21 cellular contexts compared by ENCODE assay signal in the genomic region with DNA sequence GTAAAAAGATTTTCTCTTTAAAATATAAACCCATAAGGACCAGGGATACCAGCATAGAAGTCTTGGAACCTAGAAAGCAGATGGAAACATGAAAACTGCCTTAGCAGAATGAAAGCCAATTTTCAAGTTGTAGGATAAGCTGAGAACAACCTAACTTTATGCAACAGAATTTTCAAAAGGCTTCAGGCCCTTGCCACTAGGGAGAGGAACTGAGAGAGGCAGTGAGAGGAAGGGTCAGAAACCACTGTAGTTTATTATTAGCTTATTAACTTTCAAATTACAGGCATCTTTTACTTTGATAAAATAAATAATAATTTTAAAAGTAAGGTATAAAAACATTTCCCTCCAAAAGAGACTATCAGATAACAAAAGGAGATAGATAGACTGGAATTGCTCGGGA. TPM values are rescaled to one million over a fixed set of nuclear protein-coding genes. Genes with fewer than 3 reads are reported as not detected.
"Had no signal": no experiment of that assay in that cellular context is flagged by ENCODE, and none has a peak within 500 bp of the region (broad histone marks: within the 10 kb centered on the region; RNA-seq: fewer than 3 reads in every experiment).

No MANE protein-coding gene starts in this region.

- ATAC-seq: activated T-helper 17 cell treated with anti-CD3 and anti-CD28 coated beads, Interleukin-2, amount 50 U/mL, for 72 hours; heart left ventricle; left lobe of liver; naive thymus-derived CD4-positive, alpha-beta T cell; stimulated activated naive CD8-positive, alpha-beta T cell treated with anti-CD3 and anti-CD28 coated beads, Interleukin-15, amount 100 ng/mL, for 72 hours had no signal

- H3K4me3 Mint-ChIP-seq: activated B cell treated with CpG ODN at 0.5 μM for 24 hours; activated naive CD4-positive, alpha-beta T cell treated with anti-CD3 and anti-CD28 coated beads, Interleukin-2, amount 10 ng/mL, durations not matched to agents 7 days and 5 days; activated T-helper 17 cell treated with anti-CD3 and anti-CD28 coated beads, Interleukin-2, amount 50 U/mL, for 72 hours; naive thymus-derived CD4-positive, alpha-beta T cell; stimulated activated naive CD8-positive, alpha-beta T cell treated with anti-CD3 and anti-CD28 coated beads, Interleukin-15, amount 100 ng/mL, for 72 hours had no signal

- H3K9me3 Mint-ChIP-seq: activated B cell treated with CpG ODN at 0.5 μM for 24 hours; activated naive CD4-positive, alpha-beta T cell treated with anti-CD3 and anti-CD28 coated beads, Interleukin-2, amount 10 ng/mL, durations not matched to agents 7 days and 5 days; activated T-helper 17 cell treated with anti-CD3 and anti-CD28 coated beads, Interleukin-2, amount 50 U/mL, for 72 hours; stimulated activated naive CD8-positive, alpha-beta T cell treated with anti-CD3 and anti-CD28 coated beads, Interleukin-15, amount 100 ng/mL, for 72 hours had no signal

- H3K4me1 Mint-ChIP-seq: activated B cell treated with CpG ODN at 0.5 μM for 24 hours; activated naive CD4-positive, alpha-beta T cell treated with anti-CD3 and anti-CD28 coated beads, Interleukin-2, amount 10 ng/mL, durations not matched to agents 7 days and 5 days; activated T-helper 17 cell treated with anti-CD3 and anti-CD28 coated beads, Interleukin-2, amount 50 U/mL, for 72 hours; naive thymus-derived CD4-positive, alpha-beta T cell; stimulated activated naive CD8-positive, alpha-beta T cell treated with anti-CD3 and anti-CD28 coated beads, Interleukin-15, amount 100 ng/mL, for 72 hours had no signal

- DNase-seq: activated B cell treated with CpG ODN at 0.5 μM for 24 hours; activated CD4-positive, alpha-beta T cell treated with anti-CD3 and anti-CD28 coated beads, Interleukin-2, amount 50 U/mL, for 1 hour; activated naive CD4-positive, alpha-beta T cell treated with anti-CD3 and anti-CD28 coated beads, Interleukin-2, amount 10 ng/mL, durations not matched to agents 7 days and 5 days; activated T-cell treated with anti-CD3 and anti-CD28 coated beads for 4 hours; adrenal gland; caudate nucleus; colonic mucosa; effector CD4-positive, alpha-beta T cell; heart left ventricle; mammary epithelial cell; naive thymus-derived CD4-positive, alpha-beta T cell; retina; stimulated activated CD4-positive, alpha-beta T cell treated with anti-CD3 and anti-CD28 coated beads, Interleukin-4, amount 100 ng/mL, for 1 hour; stimulated activated CD8-positive, alpha-beta memory T cell treated with anti-CD3 and anti-CD28 coated beads, Interleukin-4, amount 100 ng/mL, for 48 hours; stimulated activated naive CD8-positive, alpha-beta T cell treated with anti-CD3 and anti-CD28 coated beads, Interleukin-15, amount 100 ng/mL, for 72 hours; testis had no signal

- H3K36me3 Mint-ChIP-seq: activated naive CD4-positive, alpha-beta T cell treated with anti-CD3 and anti-CD28 coated beads, Interleukin-2, amount 10 ng/mL, durations not matched to agents 7 days and 5 days; naive thymus-derived CD4-positive, alpha-beta T cell had no signal

- H3K27ac Mint-ChIP-seq: activated B cell treated with CpG ODN at 0.5 μM for 24 hours; activated naive CD4-positive, alpha-beta T cell treated with anti-CD3 and anti-CD28 coated beads, Interleukin-2, amount 10 ng/mL, durations not matched to agents 7 days and 5 days; activated T-helper 17 cell treated with anti-CD3 and anti-CD28 coated beads, Interleukin-2, amount 50 U/mL, for 72 hours; naive thymus-derived CD4-positive, alpha-beta T cell; stimulated activated naive CD8-positive, alpha-beta T cell treated with anti-CD3 and anti-CD28 coated beads, Interleukin-15, amount 100 ng/mL, for 72 hours had no signal

- H3K27me3 Mint-ChIP-seq: activated B cell treated with CpG ODN at 0.5 μM for 24 hours; activated naive CD4-positive, alpha-beta T cell treated with anti-CD3 and anti-CD28 coated beads, Interleukin-2, amount 10 ng/mL, durations not matched to agents 7 days and 5 days; stimulated activated naive CD8-positive, alpha-beta T cell treated with anti-CD3 and anti-CD28 coated beads, Interleukin-15, amount 100 ng/mL, for 72 hours had no signal

RNA-seq across cellular contexts. Expression of a gene that starts 33.4 kb away (rescaled TPM):
- total RNA-seq: activated B cell treated with CpG ODN at 0.5 μM for 24 hours; activated CD8-positive, alpha-beta memory T cell treated with anti-CD3 and anti-CD28 coated beads for 36 hours; activated T-helper 17 cell treated with anti-CD3 and anti-CD28 coated beads, Interleukin-2, amount 50 U/mL, for 72 hours; colonic mucosa; fibroblast of lung; frontal cortex; left lobe of liver; mammary epithelial cell; naive thymus-derived CD4-positive, alpha-beta T cell had no signal
